Comparison of ENCODE assay signal across 25 cellular contexts in the genomic region with DNA sequence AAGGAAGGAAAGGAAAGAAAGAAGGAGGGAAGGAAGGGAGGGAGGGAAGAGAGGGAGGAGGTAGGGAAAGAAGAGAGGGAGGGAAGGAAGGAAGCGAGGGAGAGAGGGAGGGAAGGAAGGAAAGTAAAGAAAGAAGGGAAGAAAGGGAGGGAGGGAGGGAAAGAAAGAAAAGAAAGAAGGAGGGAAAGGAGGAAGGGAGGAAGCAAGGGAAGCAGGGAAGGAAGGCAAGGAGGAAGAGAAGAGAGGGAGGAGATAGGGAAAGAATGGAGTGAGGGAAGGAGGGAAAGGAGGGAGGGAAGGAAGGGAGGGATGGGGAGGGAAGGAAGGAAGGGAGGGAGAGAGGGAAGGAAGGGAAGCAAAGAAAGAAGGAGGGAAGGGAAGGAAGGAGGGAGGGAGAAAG.
"Had no signal": no experiment of that assay in that cellular context is flagged by ENCODE, and none has a peak within 500 bp of the region (broad histone marks: within the 10 kb centered on the region; RNA-seq: fewer than 3 reads in every experiment).

No MANE protein-coding gene starts in this region.

- ATAC-seq: mucosa of descending colon, T-cell had no signal

- H3K27ac ChIP-seq: breast epithelium, epithelial cell of prostate, left ventricle myocardium inferior, ovary, prostate gland, sigmoid colon, testis, transverse colon had no signal

- H3K4me3 Mint-ChIP-seq: activated CD4-positive, alpha-beta T cell treated with anti-CD3 and anti-CD28 coated beads for 36 hours; activated T-cell treated with anti-CD3 and anti-CD28 coated beads, Interleukin-2, amount 50 U/mL, for 4 hours; activated T-helper 17 cell treated with anti-CD3 and anti-CD28 coated beads, Interleukin-2, amount 50 U/mL, for 72 hours; T-cell had no signal

- H3K27me3 Mint-ChIP-seq: activated T-helper 17 cell treated with anti-CD3 and anti-CD28 coated beads, Interleukin-2, amount 50 U/mL, for 72 hours; T-cell had no signal

- H3K9me3 ChIP-seq: breast epithelium, left ventricle myocardium inferior, mucosa of descending colon, ovary, prostate gland, sigmoid colon, testis, transverse colon had no signal

- H3K27ac Mint-ChIP-seq: activated CD4-positive, alpha-beta T cell treated with anti-CD3 and anti-CD28 coated beads for 36 hours; activated T-helper 17 cell treated with anti-CD3 and anti-CD28 coated beads, Interleukin-2, amount 50 U/mL, for 72 hours had no signal

- H3K9me3 Mint-ChIP-seq: activated T-cell treated with anti-CD3 and anti-CD28 coated beads, Interleukin-2, amount 50 U/mL, for 4 hours; T-cell had no signal

- H3K36me3 Mint-ChIP-seq: T-cell had no signal

- H3K4me1 ChIP-seq: breast epithelium, left ventricle myocardium inferior, prostate gland, testis had no signal

- H3K27me3 ChIP-seq: breast epithelium, ovary, sigmoid colon, testis, transverse colon had no signal

- DNase-seq: activated CD4-positive, CD25-positive, alpha-beta regulatory T cell; activated CD8-positive, alpha-beta memory T cell treated with anti-CD3 and anti-CD28 coated beads for 24 hours; activated CD8-positive, alpha-beta memory T cell treated with anti-CD3 and anti-CD28 coated beads, Interleukin-2, amount 50 U/mL, for 48 hours; activated gamma-delta T cell treated with Interleukin-2 at 50 U/mL for 16 hours; activated naive CD4-positive, alpha-beta T cell treated with anti-CD3 and anti-CD28 coated beads, Interleukin-2, amount 50 U/mL, for 16 hours; activated T-cell treated with anti-CD3 and anti-CD28 coated beads, Interleukin-2, amount 50 U/mL, for 4 hours; central memory CD4-positive, alpha-beta T cell; dermis blood vessel endothelial cell; effector CD4-positive, alpha-beta T cell; left ventricle myocardium inferior; mucosa of descending colon; ovary; retina; sigmoid colon; small intestine; stimulated activated CD4-positive, alpha-beta T cell treated with anti-CD3 and anti-CD28 coated beads, Interleukin-4, amount 100 ng/mL, for 24 hours; stimulated activated naive CD4-positive, alpha-beta T cell; T-cell; testis; transverse colon had no signal
